9 cellular contexts compared by ENCODE assay signal in the genomic region with DNA sequence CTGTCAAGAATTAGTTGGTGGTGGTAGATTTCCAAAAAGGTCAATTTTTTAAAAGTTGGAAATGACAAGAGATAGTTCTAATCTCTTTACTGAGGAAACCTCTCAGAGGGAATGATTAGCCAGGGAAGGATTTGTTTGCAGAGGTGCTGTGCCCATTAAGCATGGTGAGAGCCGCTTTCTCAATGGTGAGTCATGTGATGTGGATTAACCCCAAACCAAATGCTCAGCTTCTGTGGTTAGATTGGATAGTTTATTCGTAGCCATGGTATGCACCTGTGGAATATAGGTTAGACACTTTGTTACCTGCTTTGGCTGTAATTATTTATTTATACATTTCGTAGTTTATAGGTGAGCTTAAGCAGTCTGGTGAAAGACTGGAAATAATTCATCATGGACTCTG. TPM values are rescaled to one million over a fixed set of nuclear protein-coding genes. Genes with fewer than 3 reads are reported as not detected.
DNase-seq lines count a peak whose midpoint lies in the region; ATAC-seq, FAIRE-seq and TF ChIP-seq lines count a peak whose summit lies in the region.
"Had no signal": no experiment of that assay in that cellular context is flagged by ENCODE, and none has a peak within 500 bp of the region (broad histone marks: within the 10 kb centered on the region; RNA-seq: fewer than 3 reads in every experiment).

No MANE protein-coding gene starts in this region.

- H3K9me1 ChIP-seq in endothelial cell of umbilical vein (replicated peaks; ENCODE audit: control insufficient read depth, extremely low read depth, insufficient read depth, low read length): no peaks in the 10 kb centered on the region

- H3K9ac ChIP-seq in endothelial cell of umbilical vein (replicated peaks; ENCODE audit: extremely low read depth, insufficient read depth, low read length): no peak overlapping the region

- H3K27ac ChIP-seq in endothelial cell of umbilical vein (ENCODE audit: insufficient read depth, low read depth, low read length) (no peak overlapping the region), osteoblast (ENCODE audit: low read depth, low read length) (peak overlapping the region; percentile 4)

- H3K4me2 ChIP-seq in endothelial cell of umbilical vein (ENCODE audit: insufficient read depth, low read length): no peak overlapping the region
- H3K4me2 ChIP-seq in osteoblast (ENCODE audit: insufficient read depth, low read length): no peak overlapping the region

- DNase-seq in DMS53 (lab: John Stamatoyannopoulos, UW): peak; percentile 23
- DNase-seq in DMS53 treated with DMSO at 0.1 percent for 48 hours (lab: John Stamatoyannopoulos, UW; ENCODE audit: unreplicated experiment): no peak
- peak; percentile 27 for DNase-seq in NCI-H69 (lab: John Stamatoyannopoulos, UW)
- DNase-seq in endothelial cell of umbilical vein (ENCODE audit: low read depth, low spot score): no peak
- peak; percentile 85 for DNase-seq in osteoblast (ENCODE audit: insufficient read length, low spot score, missing footprints)
- no peak for DNase-seq in hippocampal formation (lab: John Stamatoyannopoulos, UW)
- no peak for DNase-seq in islet precursor cell
- DNase-seq: NCI-H2171 had no signal

- CTCF ChIA-PET in endothelial cell of umbilical vein (lab: Charles Lee): interaction anchor here (0.6 to 3.0 kb wide), 4 partner anchors 39 to 98 kb away, joined by 3 to 13 read pairs (median 4); a partner anchor contains a TSS

- H3K79me2 ChIP-seq in endothelial cell of umbilical vein (ENCODE audit: control insufficient read depth, insufficient read depth, low read length): peaks cover 98% of the 10 kb centered on the region
- peaks cover 98% of the 10 kb centered on the region for H3K79me2 ChIP-seq in osteoblast (ENCODE audit: insufficient read depth, low read length)

- peaks cover 31% of the 10 kb centered on the region for H3K4me1 ChIP-seq in endothelial cell of umbilical vein (ENCODE audit: control insufficient read depth, extremely low read depth, insufficient read depth, low read length)
- H3K4me1 ChIP-seq in osteoblast (ENCODE audit: insufficient read depth, low read length): peaks cover 14% of the 10 kb centered on the region

- no peak overlapping the region for H2AFZ ChIP-seq in endothelial cell of umbilical vein (ENCODE audit: low read depth, low read length)
- no peak overlapping the region for H2AFZ ChIP-seq in osteoblast (ENCODE audit: low read length)

- H3K27me3 ChIP-seq in endothelial cell of umbilical vein (ENCODE audit: control insufficient read depth in 2 of 2, insufficient read depth in 2 of 2, low read length in 2 of 2): no peaks in the 10 kb centered on the region
- no peaks in the 10 kb centered on the region for H3K27me3 ChIP-seq in osteoblast (ENCODE audit: insufficient read depth, low read length)

- intact Hi-C loops in endothelial cell of umbilical vein (cut with micrococcal nuclease): no loop called here

- no peak overlapping the region for H3K4me3 ChIP-seq in endothelial cell of umbilical vein (replicated peaks in 1 of 3; ENCODE audit: insufficient read depth in 1 of 3, low read depth in 1 of 3, low read length in 3 of 3)
- H3K4me3 ChIP-seq in osteoblast (ENCODE audit: insufficient read depth, low read length): no peak overlapping the region

- peak; percentile 75 for FAIRE-seq in endothelial cell of umbilical vein (lab: Jason Lieb, UNC)

- no peak for TF ChIP-seq POLR2A in endothelial cell of umbilical vein (IDR thresholded peaks at IDR 0.05; ENCODE audit: low read depth, low read length)

- H3K9me3 ChIP-seq in endothelial cell of umbilical vein (replicated peaks; ENCODE audit: control insufficient read depth, insufficient read depth, low read length): no peaks in the 10 kb centered on the region
- no peaks in the 10 kb centered on the region for H3K9me3 ChIP-seq in osteoblast (ENCODE audit: low read depth, low read length)

- no peak for ATAC-seq in GM18873 (IDR thresholded peaks at IDR 0.05; ENCODE audit: low FRiP score, unreplicated experiment)

- peaks cover 12 to 23% of the 10 kb centered on the region in 2 experiments for H3K36me3 ChIP-seq in endothelial cell of umbilical vein (ENCODE audit: control insufficient read depth in 2 of 2, extremely low read depth in 1 of 2, insufficient read depth in 2 of 2, low read length in 2 of 2)
- H3K36me3 ChIP-seq in osteoblast (ENCODE audit: insufficient read depth, low read length): peaks cover 34% of the 10 kb centered on the region

- H4K20me1 ChIP-seq in endothelial cell of umbilical vein (replicated peaks; ENCODE audit: control insufficient read depth, extremely low read depth, insufficient read depth, low read length): peaks cover 38% of the 10 kb centered on the region
- peaks cover 90% of the 10 kb centered on the region for H4K20me1 ChIP-seq in osteoblast (ENCODE audit: insufficient read depth, low read length)

- TF ChIP-seq CTCF in endothelial cell of umbilical vein (IDR thresholded peaks at IDR 0.05; ENCODE audit: extremely low read depth in 1 of 2, insufficient read depth in 1 of 2, low read depth in 1 of 2, low read length in 2 of 2): no peak
- TF ChIP-seq CTCF in osteoblast (IDR thresholded peaks at IDR 0.05; ENCODE audit: extremely low read depth, low read depth, low read length): no peak

- dilution Hi-C loops in endothelial cell of umbilical vein (cut with MboI; ENCODE audit: extremely low pct_ligation_motif_present, low sequenced_read_pairs): no loop called here

- BruUV-seq in endothelial cell of umbilical vein (replicated peaks; lab: Mats Ljungman, UMichigan): no TSS peak

- POLR2A ChIA-PET in endothelial cell of umbilical vein (lab: Charles Lee): interaction anchor here (0.6 kb wide), 1 partner anchor 286 kb away, joined by 3 read pairs; no protein-coding TSS in a partner anchor

TF ChIP-seq in endothelial cell of umbilical vein, 7 proteins besides CTCF, POLR2A, EP300 and RAD21:
- no peak for TF ChIP-seq EZH2 (IDR thresholded peaks at IDR 0.05; ENCODE audit: borderline replicate concordance, low read depth, low read length, severe bottlenecking)
- TF ChIP-seq FOS (IDR thresholded peaks at IDR 0.05; ENCODE audit: borderline replicate concordance, insufficient read depth, low read length): peak; percentile 26
TF ChIP-seq in endothelial cell of umbilical vein: peak in this region for 1.

RNA-seq across cellular contexts. Expression of a gene that starts 7.1 kb away (rescaled TPM):
- total RNA-seq in endothelial cell of umbilical vein (288 and 301 TPM in 2 replicates), osteoblast (37.7 and 39.4 TPM in 2 replicates)
- polyA plus RNA-seq in endothelial cell of umbilical vein: 244 and 250 TPM in 2 replicates
- polyA plus RNA-seq in endothelial cell of umbilical vein (2011; cell fraction: cytosol; rRNA removed): 184 TPM in 2 replicates
- polyA plus RNA-seq in endothelial cell of umbilical vein (2011; cell fraction: nucleus; rRNA removed): 170 and 195 TPM in 2 replicates
- 197 and 307 TPM in 2 replicates for polyA plus RNA-seq in endothelial cell of umbilical vein (2012)
- polyA minus RNA-seq in endothelial cell of umbilical vein: 117 and 142 TPM in 2 replicates
- 99.1 TPM for polyA minus RNA-seq in endothelial cell of umbilical vein (2011; cell fraction: cytosol; rRNA and poly(A)+ RNA removed)
- polyA minus RNA-seq in endothelial cell of umbilical vein (2011; cell fraction: nucleus; rRNA and poly(A)+ RNA removed): 135 and 137 TPM in 2 replicates

RNA-seq across cellular contexts. Expression of a gene that starts 38.8 kb away (rescaled TPM):
- 40.1 and 43.5 TPM in 2 replicates for total RNA-seq in endothelial cell of umbilical vein
- polyA plus RNA-seq in endothelial cell of umbilical vein: 91.9 and 130 TPM in 2 replicates
- 44.4 and 67.0 TPM in 2 replicates for polyA plus RNA-seq in endothelial cell of umbilical vein (2011; cell fraction: cytosol; rRNA removed)
- 35.4 and 40.1 TPM in 2 replicates for polyA plus RNA-seq in endothelial cell of umbilical vein (2011; cell fraction: nucleus; rRNA removed)
- 44.0 and 76.6 TPM in 2 replicates for polyA plus RNA-seq in endothelial cell of umbilical vein (2012)
- polyA minus RNA-seq in endothelial cell of umbilical vein: 23.7 and 29.0 TPM in 2 replicates
- 5.4 TPM for polyA minus RNA-seq in endothelial cell of umbilical vein (2011; cell fraction: cytosol; rRNA and poly(A)+ RNA removed)
- polyA minus RNA-seq in endothelial cell of umbilical vein (2011; cell fraction: nucleus; rRNA and poly(A)+ RNA removed): 10.9 and 21.7 TPM in 2 replicates
- 69.8 and 72.5 TPM in 2 replicates for total RNA-seq in osteoblast

RNA-seq across cellular contexts. Expression of a gene that starts 50.6 kb away (rescaled TPM):
- total RNA-seq in endothelial cell of umbilical vein (0.31 TPM in 1 of 2 replicates, not detected in the other), osteoblast (under 0.01 TPM in 1 of 2 replicates, not detected in the other)
- polyA plus RNA-seq in endothelial cell of umbilical vein: 0.14 TPM in 1 of 2 replicates, not detected in the other
- polyA plus RNA-seq in endothelial cell of umbilical vein (2011; cell fraction: cytosol; rRNA removed): not detected in 2 replicates
- 0.21 and 0.27 TPM in 2 replicates for polyA plus RNA-seq in endothelial cell of umbilical vein (2011; cell fraction: nucleus; rRNA removed)
- not detected in 2 replicates for polyA plus RNA-seq in endothelial cell of umbilical vein (2012)
- not detected in 2 replicates for polyA minus RNA-seq in endothelial cell of umbilical vein
- polyA minus RNA-seq in endothelial cell of umbilical vein (2011; cell fraction: cytosol; rRNA and poly(A)+ RNA removed): not detected
- polyA minus RNA-seq in endothelial cell of umbilical vein (2011; cell fraction: nucleus; rRNA and poly(A)+ RNA removed): 0.19 TPM in 1 of 2 replicates, not detected in the other

Comparison
In these comparisons a context has a peak if more than half of its experiments do, and no peak if none do; other contexts are left out.
1. DNase-seq: peak in DMS53 (single experiment), NCI-H69 (single experiment) and osteoblast (single experiment); none in DMS53 treated with DMSO at 0.1 percent for 48 hours (single experiment), endothelial cell of umbilical vein (single experiment), hippocampal formation (0 of 2) and islet precursor cell (single experiment).